19 cellular contexts compared by ENCODE assay signal in genomic region chr13:90103099-90103784, GRCh38.
A peak's percentile ranks its signal among the peaks of the same experiment; 100 is the strongest.
DNase-seq lines count a peak whose midpoint lies in the region; ATAC-seq, FAIRE-seq and TF ChIP-seq lines count a peak whose summit lies in the region.
"Had no signal": no experiment of that assay in that cellular context is flagged by ENCODE, and none has a peak within 500 bp of the region (broad histone marks: within the 10 kb centered on the region; RNA-seq: fewer than 3 reads in every experiment).

No MANE protein-coding gene starts in this region.

- CTCF ChIA-PET in K562 (lab: Yijun Ruan, JAX; ENCODE audit: low intra/inter-chr PET ratio) = no interaction called here

- H3K4me3 Mint-ChIP-seq in type B pancreatic cell = no peak overlapping the region
- H3K4me3 Mint-ChIP-seq: CD4-positive, alpha-beta T cell; GM23338 had no signal

- no peaks in the 10 kb centered on the region for H3K9me1 ChIP-seq in K562 (ENCODE audit: control insufficient read depth, insufficient read depth, low read length)

- H3K4me1 ChIP-seq in K562 (replicated peaks in 1 of 2; ENCODE audit: control insufficient read depth in 2 of 2, insufficient read depth in 2 of 2, low read length in 2 of 2) = no peaks in the 10 kb centered on the region
- H3K4me1 ChIP-seq: BE2C, Caco-2 had no signal

- TF ChIP-seq CTCF in K562 (IDR thresholded peaks at IDR 0.05 in 2 of 3, conservative IDR thresholded peaks at IDR 0.05 in 1 of 3; ENCODE audit: insufficient read depth in 2 of 3, low read depth in 1 of 3, low read length in 3 of 3) (no peak), type B pancreatic cell (conservative IDR thresholded peaks at IDR 0.05) (no peak)

- H3K9me3 ChIP-seq in K562 (replicated peaks; ENCODE audit: control insufficient read depth, insufficient read depth, low read depth, low read length) = peaks cover 10% of the 10 kb centered on the region
- H3K9me3 ChIP-seq: Caco-2 had no signal

- no peak overlapping the region for H3K4me3 ChIP-seq in K562
- H3K4me3 ChIP-seq: GM23338 had no signal

- H3K9ac ChIP-seq in K562 (ENCODE audit: insufficient read depth in 1 of 2, low read depth in 2 of 2, low read length in 2 of 2) = no peak overlapping the region

- peak; percentile 37 for DNase-seq in Right ventricle myocardium superior
- no peak for DNase-seq in left cardiac atrium
- peak; percentile 71 for DNase-seq in NCI-H82 (lab: John Stamatoyannopoulos, UW)
- DNase-seq in K562 (ENCODE audit: extremely low read depth in 1 of 4, low spot score in 3 of 4) = no peak
- DNase-seq in type B pancreatic cell (ENCODE audit: extremely low spot score, unreplicated experiment) = no peak
- DNase-seq in GDM1 (lab: John Stamatoyannopoulos, UW) = no peak
- no peak for DNase-seq in pons (ENCODE audit: low spot score)
- DNase-seq: ACHN; BE2C; Caco-2; CD4-positive, alpha-beta T cell; HCEC 1CT had no signal

- H3K27me3 Mint-ChIP-seq in type B pancreatic cell = no peaks in the 10 kb centered on the region
- H3K27me3 Mint-ChIP-seq: CD4-positive, alpha-beta T cell had no signal

- H3K9me3 Mint-ChIP-seq in type B pancreatic cell = peaks cover 17% of the 10 kb centered on the region

- intact Hi-C loops in Right ventricle myocardium superior (cut with DNase I) (no loop called here), left cardiac atrium (cut with DNase I) (no loop called here), K562 (cut with micrococcal nuclease) (no loop called here)

- H3K27ac Mint-ChIP-seq in type B pancreatic cell = peak overlapping the region; percentile 19
- H3K27ac Mint-ChIP-seq: CD4-positive, alpha-beta T cell; GM23338 had no signal

- TF ChIP-seq POLR2A in K562 (conservative IDR thresholded peaks at IDR 0.05) = no peak
- no peak for TF ChIP-seq POLR2A in GM18505 (IDR thresholded peaks at IDR 0.05; ENCODE audit: borderline replicate concordance, extremely low read depth, insufficient read depth, insufficient read length)

- no TSS peak for BruUV-seq in K562 (replicated peaks; lab: Mats Ljungman, UMichigan)

- TF ChIP-seq EP300 in K562 (IDR thresholded peaks at IDR 0.05; ENCODE audit: low read length) = no peak

- in situ Hi-C loops in K562 (cut with MboI) = no loop called here

- POLR2A ChIA-PET in K562 (lab: Yijun Ruan, JAX) = no interaction called here

- no peak for TF ChIP-seq RAD21 in K562 (CRISPR knock-in tag; conservative IDR thresholded peaks at IDR 0.05 in 1 of 2, IDR thresholded peaks at IDR 0.05 in 1 of 2)

- no peaks in the 10 kb centered on the region for H3K36me3 ChIP-seq in K562 (ENCODE audit: control insufficient read depth, insufficient read depth, low read length)
- H3K36me3 ChIP-seq: BE2C had no signal

- WGBS in K562 (ENCODE audit: insufficient coverage, low coverage, missing lambda C conversion rate) = 0% methylated on average over 4 of the region's 4 CpGs

- H4K20me1 ChIP-seq in K562 (replicated peaks; ENCODE audit: control insufficient read depth, insufficient read depth, low read length) = no peaks in the 10 kb centered on the region

- no peak overlapping the region for H3K27ac ChIP-seq in K562 (ENCODE audit: extremely low read depth, low read depth, low read length)
- H3K27ac ChIP-seq: C4-2B had no signal

- H3K4me1 Mint-ChIP-seq in type B pancreatic cell (ENCODE audit: unreplicated experiment) = peaks cover 11% of the 10 kb centered on the region

- FAIRE-seq in K562 (lab: Jason Lieb, UNC) = no peak
- FAIRE-seq: A204.1, D721Med, G401.6, GM12892 had no signal

- H3K4me2 ChIP-seq in K562 (ENCODE audit: insufficient read depth, low read length) = no peak overlapping the region
- H3K4me2 ChIP-seq: GM23338 had no signal

- no peaks in the 10 kb centered on the region for H3K36me3 Mint-ChIP-seq in type B pancreatic cell

- no peaks in the 10 kb centered on the region for H3K27me3 ChIP-seq in K562 (ENCODE audit: control insufficient read depth in 2 of 2, insufficient read depth in 2 of 2, low read length in 2 of 2)
- H3K27me3 ChIP-seq: BE2C had no signal

- no peaks in the 10 kb centered on the region for H3K79me2 ChIP-seq in K562 (ENCODE audit: control insufficient read depth, insufficient read depth, low read length)

- no peak overlapping the region for H2AFZ ChIP-seq in K562 (ENCODE audit: low read depth, low read length)
- H2AFZ ChIP-seq: GM23338 had no signal

- ATAC-seq in Right ventricle myocardium superior (ENCODE audit: poor library complexity) (no peak), left cardiac atrium (no peak), K562 (no peak), GM18505 (IDR thresholded peaks at IDR 0.05; ENCODE audit: unreplicated experiment) (no peak)
- ATAC-seq: GM23338 had no signal

TF ChIP-seq in K562, 482 proteins besides CTCF, POLR2A, EP300 and RAD21:
- TF ChIP-seq ZNF639 (CRISPR knock-in tag; conservative IDR thresholded peaks at IDR 0.05 in 1 of 2, IDR thresholded peaks at IDR 0.05 in 1 of 2) = no peak
- TF ChIP-seq MYNN (IDR thresholded peaks at IDR 0.05) = no peak
- 0 out of 2 replicates have a peak, but pooled peaks have one; percentile 4 for TF ChIP-seq MYNN (CRISPR knock-in tag; IDR thresholded peaks at IDR 0.05)
- no peak for TF ChIP-seq L3MBTL2 (IDR thresholded peaks at IDR 0.05)
- no peak for TF ChIP-seq NONO (IDR thresholded peaks at IDR 0.05; ENCODE audit: low read depth in 2 of 2, low read length in 1 of 2)
- TF ChIP-seq MTA1 (IDR thresholded peaks at IDR 0.05; ENCODE audit: borderline replicate concordance) = no peak
- peak in 1 of 2 experiments; percentile 50; a peak in 1 of 3 replicates for TF ChIP-seq CBX3 (IDR thresholded peaks at IDR 0.05; ENCODE audit: borderline replicate concordance in 1 of 2, low read length in 2 of 2)
- TF ChIP-seq KDM5B (IDR thresholded peaks at IDR 0.05; ENCODE audit: insufficient replicate concordance, low read depth, low read length) = no peak
- TF ChIP-seq GTF2B (IDR thresholded peaks at IDR 0.05; ENCODE audit: extremely low read depth, insufficient read length) = no peak
- no peak for TF ChIP-seq ATF1 (CRISPR knock-in tag; IDR thresholded peaks at IDR 0.05)
- no peak for TF ChIP-seq ATF1 (tag; IDR thresholded peaks at IDR 0.05)
- TF ChIP-seq ZNF24 (IDR thresholded peaks at IDR 0.05) = no peak
- no peak for TF ChIP-seq GATA2 (CRISPR knock-in tag; IDR thresholded peaks at IDR 0.05)
- TF ChIP-seq TCF3 (CRISPR knock-in tag; IDR thresholded peaks at IDR 0.05) = no peak
- TF ChIP-seq NR4A1 (CRISPR knock-in tag; IDR thresholded peaks at IDR 0.05) = no peak
- TF ChIP-seq NR4A1 (tag; IDR thresholded peaks at IDR 0.05) = no peak

Comparison
In these comparisons a context has a peak if more than half of its experiments do, and no peak if none do; other contexts are left out.
1. DNase-seq: peak in Right ventricle myocardium superior (single experiment) and NCI-H82 (single experiment); none in left cardiac atrium (single experiment), K562 (0 of 4), type B pancreatic cell (single experiment), GDM1 (single experiment) and pons (single experiment).